ENCODE assay signal across 12 cellular contexts in the genomic region with DNA sequence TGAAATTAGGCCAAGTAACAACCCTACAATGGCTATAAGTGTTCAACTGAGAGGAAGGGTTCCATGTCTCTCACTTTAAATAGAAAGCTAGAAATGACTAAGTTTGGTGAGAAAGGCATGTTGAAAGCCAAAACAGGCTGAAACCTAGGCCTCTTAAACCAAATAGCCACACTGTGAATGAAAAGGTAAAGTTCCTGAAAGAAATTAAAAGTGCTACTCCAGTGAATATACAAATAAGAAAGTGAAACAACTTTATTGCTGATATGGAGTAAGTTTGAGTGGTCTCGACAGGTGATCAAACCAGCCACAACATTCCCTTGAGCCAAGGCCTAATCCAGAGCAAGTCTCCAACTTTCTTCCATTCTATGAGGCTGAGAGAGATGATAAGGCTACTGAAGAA.
A peak's percentile ranks its signal among the peaks of the same experiment; 100 is the strongest.
DNase-seq lines count a peak whose midpoint lies in the region; ATAC-seq lines count a peak whose summit lies in the region.
"Had no signal": no experiment of that assay in that cellular context is flagged by ENCODE, and none has a peak within 500 bp of the region (broad histone marks: within the 10 kb centered on the region; RNA-seq: fewer than 3 reads in every experiment).

No MANE protein-coding gene starts in this region.

- H3K9me3 Mint-ChIP-seq in activated naive CD4-positive, alpha-beta T cell treated with anti-CD3 and anti-CD28 coated beads, Interleukin-2, amount 50 U/mL, for 24 hours = peaks cover 5% of the 10 kb centered on the region
- no peaks in the 10 kb centered on the region for H3K9me3 Mint-ChIP-seq in stimulated activated naive CD8-positive, alpha-beta T cell treated with anti-CD3 and anti-CD28 coated beads, Interleukin-15, amount 100 ng/mL, for 72 hours
- H3K9me3 Mint-ChIP-seq: activated CD4-positive, alpha-beta T cell treated with anti-CD3 and anti-CD28 coated beads, Interleukin-2, amount 10 ng/mL, durations not matched to agents 7 days and 5 days; naive B cell had no signal

- ATAC-seq in HG02678 (IDR thresholded peaks at IDR 0.05; ENCODE audit: unreplicated experiment) = peak; percentile 81
- peak; percentile 92 for ATAC-seq in HG03558 (IDR thresholded peaks at IDR 0.05; ENCODE audit: extremely low read depth, unreplicated experiment)
- ATAC-seq in stimulated activated naive CD8-positive, alpha-beta T cell treated with anti-CD3 and anti-CD28 coated beads, Interleukin-15, amount 100 ng/mL, for 72 hours = peak; percentile 92

- H3K27ac Mint-ChIP-seq in activated naive CD4-positive, alpha-beta T cell treated with anti-CD3 and anti-CD28 coated beads, Interleukin-2, amount 50 U/mL, for 24 hours = peak overlapping the region; percentile 25
- H3K27ac Mint-ChIP-seq in stimulated activated naive CD8-positive, alpha-beta T cell treated with anti-CD3 and anti-CD28 coated beads, Interleukin-15, amount 100 ng/mL, for 72 hours = peak overlapping the region; percentile 56 to 74
- H3K27ac Mint-ChIP-seq: activated CD4-positive, alpha-beta T cell treated with anti-CD3 and anti-CD28 coated beads, Interleukin-2, amount 10 ng/mL, durations not matched to agents 7 days and 5 days had no signal

- H3K36me3 Mint-ChIP-seq in activated naive CD4-positive, alpha-beta T cell treated with anti-CD3 and anti-CD28 coated beads, Interleukin-2, amount 50 U/mL, for 24 hours = peaks cover 13% of the 10 kb centered on the region

- H3K27me3 Mint-ChIP-seq in activated naive CD4-positive, alpha-beta T cell treated with anti-CD3 and anti-CD28 coated beads, Interleukin-2, amount 50 U/mL, for 24 hours = no peaks in the 10 kb centered on the region
- H3K27me3 Mint-ChIP-seq in stimulated activated naive CD8-positive, alpha-beta T cell treated with anti-CD3 and anti-CD28 coated beads, Interleukin-15, amount 100 ng/mL, for 72 hours = no peaks in the 10 kb centered on the region
- H3K27me3 Mint-ChIP-seq: activated CD4-positive, alpha-beta T cell treated with anti-CD3 and anti-CD28 coated beads, Interleukin-2, amount 10 ng/mL, durations not matched to agents 7 days and 5 days; naive B cell had no signal

- H3K4me3 Mint-ChIP-seq in activated naive CD4-positive, alpha-beta T cell treated with anti-CD3 and anti-CD28 coated beads, Interleukin-2, amount 50 U/mL, for 24 hours = peak overlapping the region; percentile 11
- peak overlapping the region; percentile 60 to 70 for H3K4me3 Mint-ChIP-seq in stimulated activated naive CD8-positive, alpha-beta T cell treated with anti-CD3 and anti-CD28 coated beads, Interleukin-15, amount 100 ng/mL, for 72 hours
- H3K4me3 Mint-ChIP-seq: activated CD4-positive, alpha-beta T cell treated with anti-CD3 and anti-CD28 coated beads, Interleukin-2, amount 10 ng/mL, durations not matched to agents 7 days and 5 days; naive B cell had no signal

- H3K4me1 Mint-ChIP-seq in activated naive CD4-positive, alpha-beta T cell treated with anti-CD3 and anti-CD28 coated beads, Interleukin-2, amount 50 U/mL, for 24 hours = peaks cover 90% of the 10 kb centered on the region
- peaks cover 70% of the 10 kb centered on the region for H3K4me1 Mint-ChIP-seq in stimulated activated naive CD8-positive, alpha-beta T cell treated with anti-CD3 and anti-CD28 coated beads, Interleukin-15, amount 100 ng/mL, for 72 hours

- DNase-seq in activated naive CD4-positive, alpha-beta T cell treated with anti-CD3 and anti-CD28 coated beads, Interleukin-2, amount 50 U/mL, for 16 hours = no peak
- peak in 1 of 2 donors; percentile 17 for DNase-seq in stimulated activated naive CD8-positive, alpha-beta T cell treated with anti-CD3 and anti-CD28 coated beads, Interleukin-15, amount 100 ng/mL, for 72 hours
- DNase-seq in GDM1 (lab: John Stamatoyannopoulos, UW) = no peak
- DNase-seq in putamen (ENCODE audit: low spot score) = no peak
- no peak for DNase-seq in stimulated activated naive CD4-positive, alpha-beta T cell (lab: John Stamatoyannopoulos, UW)
- DNase-seq: activated CD4-positive, alpha-beta T cell treated with anti-CD3 and anti-CD28 coated beads, Interleukin-2, amount 10 ng/mL, durations not matched to agents 7 days and 5 days; naive B cell; stimulated activated CD4-positive, alpha-beta T cell treated with anti-CD3 and anti-CD28 coated beads, Interleukin-2, amount 100 ng/mL, for 24 hours; uterus had no signal
